In the genomic region with DNA sequence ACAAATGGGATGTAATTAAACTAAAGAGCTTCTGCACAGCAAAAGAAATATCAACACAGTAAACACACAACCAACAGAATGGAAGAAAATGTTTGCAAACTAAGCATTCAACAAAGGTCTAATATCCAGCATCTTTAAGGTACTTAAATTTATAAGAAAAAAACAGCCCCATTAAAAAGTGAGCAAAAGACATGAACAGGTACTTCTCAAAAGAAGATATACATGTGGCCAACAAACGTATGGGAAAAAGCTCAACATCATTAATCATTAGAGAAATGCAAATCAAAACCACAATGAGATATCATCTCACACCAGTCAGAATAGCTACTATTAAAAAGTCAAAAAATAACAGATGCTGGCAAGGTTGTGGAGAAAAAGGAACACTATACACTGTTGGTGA, we compare ENCODE assay signal across 8 cellular contexts. TPM values are rescaled to one million over a fixed set of nuclear protein-coding genes. Genes with fewer than 3 reads are reported as not detected.
"Had no signal": no experiment of that assay in that cellular context is flagged by ENCODE, and none has a peak within 500 bp of the region (broad histone marks: within the 10 kb centered on the region; RNA-seq: fewer than 3 reads in every experiment).

No MANE protein-coding gene starts in this region.

RNA-seq across cellular contexts. Expression of a gene that starts 32.6 kb away (rescaled TPM):
- total RNA-seq: OCI-LY7, PC-3, PC-9, Peyer's patch, Right ventricle myocardium inferior, Right ventricle myocardium superior, SJCRH30, SK-MEL-5 had no signal
